In the genomic region with DNA sequence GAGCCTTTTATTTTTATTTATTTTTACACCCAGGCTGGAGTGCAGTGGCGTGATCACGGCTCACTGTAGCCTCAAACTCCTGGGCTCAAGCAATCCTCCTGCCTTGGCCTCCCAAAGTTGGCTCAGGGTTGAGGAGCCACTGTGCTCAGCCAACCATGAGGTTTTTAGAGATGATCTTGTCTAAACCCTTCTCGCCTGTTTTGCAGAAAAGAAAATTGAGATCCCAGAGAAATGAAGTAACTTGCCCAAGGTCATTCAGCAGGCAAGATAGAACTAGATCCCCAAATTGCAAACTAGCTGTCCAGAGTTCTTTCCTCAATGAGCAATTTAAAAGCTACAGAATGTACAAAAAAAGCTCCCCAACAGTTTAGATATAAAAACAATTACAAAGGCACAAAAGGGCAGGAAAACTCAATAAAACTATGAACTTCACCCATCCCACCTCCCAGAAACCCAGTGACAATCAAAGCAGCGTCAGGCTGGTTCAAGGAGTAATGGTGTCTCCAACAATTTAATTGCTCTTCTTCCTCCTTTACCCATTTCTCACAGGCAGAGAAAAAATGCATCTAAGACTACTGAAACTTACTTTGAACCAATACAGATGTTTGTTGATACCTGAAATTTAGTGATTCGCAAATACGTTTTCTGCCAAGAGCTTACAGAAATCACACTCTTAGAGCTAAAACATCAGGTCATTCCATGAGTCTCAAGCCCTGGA, we compare ENCODE assay signal across 10 cellular contexts. TPM values are rescaled to one million over a fixed set of nuclear protein-coding genes. Genes with fewer than 3 reads are reported as not detected.
DNase-seq lines count a peak whose midpoint lies in the region; ATAC-seq and TF ChIP-seq lines count a peak whose summit lies in the region.
"Had no signal": no experiment of that assay in that cellular context is flagged by ENCODE, and none has a peak within 500 bp of the region (broad histone marks: within the 10 kb centered on the region; RNA-seq: fewer than 3 reads in every experiment).

No MANE protein-coding gene starts in this region.

- peak overlapping the region; percentile 57 for H2BK15ac ChIP-seq in mesendoderm (replicated peaks; ENCODE audit: low read depth)

- CTCF ChIA-PET in activated naive CD4-positive, alpha-beta T cell treated with anti-CD3 and anti-CD28 coated beads, Interleukin-2, amount 10 ng/mL, durations not matched to agents 7 days and 5 days (lab: Charles Lee), result interaction anchor here (0.6 to 16.8 kb wide), 18 partner anchors 8 to 408 kb away, joined by 3 to 533 read pairs (median 8); a partner anchor contains a TSS

- no peak overlapping the region for H2BK5ac ChIP-seq in mesendoderm (ENCODE audit: low read length)

- TF ChIP-seq CTCF in upper lobe of right lung (IDR thresholded peaks at IDR 0.05), result no peak

- peaks cover 2% of the 10 kb centered on the region for H3K4me1 ChIP-seq in mesendoderm (ENCODE audit: control insufficient read depth, low read depth, low read length)
- peaks cover 26% of the 10 kb centered on the region for H3K4me1 ChIP-seq in upper lobe of right lung

- H3K27ac Mint-ChIP-seq in activated naive CD4-positive, alpha-beta T cell treated with anti-CD3 and anti-CD28 coated beads, Interleukin-2, amount 10 ng/mL, durations not matched to agents 7 days and 5 days, result no peak overlapping the region

- H3K9me3 Mint-ChIP-seq in activated naive CD4-positive, alpha-beta T cell treated with anti-CD3 and anti-CD28 coated beads, Interleukin-2, amount 10 ng/mL, durations not matched to agents 7 days and 5 days, result no peaks in the 10 kb centered on the region

- no peaks in the 10 kb centered on the region for H3K79me1 ChIP-seq in mesendoderm (ENCODE audit: low read length)

- H4K5ac ChIP-seq in mesendoderm (ENCODE audit: low read length), result no peak overlapping the region

- H3K36me3 Mint-ChIP-seq in activated naive CD4-positive, alpha-beta T cell treated with anti-CD3 and anti-CD28 coated beads, Interleukin-2, amount 10 ng/mL, durations not matched to agents 7 days and 5 days, result no peaks in the 10 kb centered on the region

- no peak for ATAC-seq in upper lobe of right lung

- peaks cover 23% of the 10 kb centered on the region for H3K27me3 Mint-ChIP-seq in activated naive CD4-positive, alpha-beta T cell treated with anti-CD3 and anti-CD28 coated beads, Interleukin-2, amount 10 ng/mL, durations not matched to agents 7 days and 5 days

- no peak for DNase-seq in activated naive CD4-positive, alpha-beta T cell treated with anti-CD3 and anti-CD28 coated beads, Interleukin-2, amount 10 ng/mL, durations not matched to agents 7 days and 5 days
- no peak for DNase-seq in activated naive CD4-positive, alpha-beta T cell (lab: John Stamatoyannopoulos, UW)
- DNase-seq in mesendoderm, result no peak
- no peak for DNase-seq in upper lobe of right lung
- DNase-seq in DMS 273 treated with DMSO at 0.1 percent for 48 hours (lab: John Stamatoyannopoulos, UW), result no peak
- DNase-seq in NCI-H526 treated with DMSO at 0.1 percent for 48 hours (lab: John Stamatoyannopoulos, UW), result no peak
- DNase-seq in EL, result no peak
- DNase-seq: activated effector memory CD4-positive, alpha-beta T cell treated with anti-CD3 and anti-CD28 coated beads, Interleukin-2, amount 50 U/mL, for 16 hours; DND-41 had no signal

- H3K23ac ChIP-seq in mesendoderm (ENCODE audit: low read length), result no peak overlapping the region

- H3K27ac ChIP-seq in cingulate gyrus (ENCODE audit: low read depth, low read length), result peak overlapping the region; percentile 34
- no peak overlapping the region for H3K27ac ChIP-seq in mesendoderm (ENCODE audit: low read depth, low read length)
- peak overlapping the region; percentile 89 for H3K27ac ChIP-seq in upper lobe of right lung

- H3K4me3 Mint-ChIP-seq in activated naive CD4-positive, alpha-beta T cell treated with anti-CD3 and anti-CD28 coated beads, Interleukin-2, amount 10 ng/mL, durations not matched to agents 7 days and 5 days, result peak overlapping the region; percentile 80

- intact Hi-C loops in upper lobe of right lung (cut with DNase I), result no loop called here

- H3K4me2 ChIP-seq in mesendoderm (ENCODE audit: low read length), result peak overlapping the region; percentile 86

- no peak overlapping the region for H3K4me3 ChIP-seq in mesendoderm (ENCODE audit: low read length)
- peak overlapping the region; percentile 54 for H3K4me3 ChIP-seq in upper lobe of right lung

- no peaks in the 10 kb centered on the region for H3K79me2 ChIP-seq in mesendoderm (ENCODE audit: control insufficient read depth, insufficient read depth, low read length)

- no peak overlapping the region for H2AK5ac ChIP-seq in mesendoderm (ENCODE audit: low read length)

- peak overlapping the region; percentile 65 for H3K18ac ChIP-seq in mesendoderm (ENCODE audit: low read length)

- H3K56ac ChIP-seq in mesendoderm (ENCODE audit: low read length), result peak overlapping the region; percentile 92

- no peaks in the 10 kb centered on the region for H3K36me3 ChIP-seq in mesendoderm (ENCODE audit: control insufficient read depth, insufficient read depth, low read length)
- H3K36me3 ChIP-seq in upper lobe of right lung, result peaks cover 5% of the 10 kb centered on the region

- peak overlapping the region; percentile 81 for H3K9ac ChIP-seq in mesendoderm (ENCODE audit: low read length)

- H3K4ac ChIP-seq in mesendoderm (ENCODE audit: low read depth, low read length), result no peak overlapping the region

- peak overlapping the region; percentile 28 for H4K8ac ChIP-seq in mesendoderm (ENCODE audit: low read depth, low read length)

- H2BK120ac ChIP-seq in mesendoderm (ENCODE audit: low read depth, low read length), result peak overlapping the region; percentile 47

- H3K27me3 ChIP-seq in mesendoderm (ENCODE audit: insufficient read depth, low read length, poor library complexity), result no peaks in the 10 kb centered on the region
- H3K27me3 ChIP-seq in upper lobe of right lung, result no peaks in the 10 kb centered on the region

- no peaks in the 10 kb centered on the region for H3K9me3 ChIP-seq in upper lobe of right lung

- peaks cover 14% of the 10 kb centered on the region for H3K4me1 Mint-ChIP-seq in activated naive CD4-positive, alpha-beta T cell treated with anti-CD3 and anti-CD28 coated beads, Interleukin-2, amount 10 ng/mL, durations not matched to agents 7 days and 5 days

- no CpG with 5 or more reads among the region's 6 CpGs for WGBS in mesendoderm (ENCODE audit: extremely low coverage, insufficient coverage, low lambda C conversion rate)

RNA-seq across cellular contexts. Expression of a gene that starts 0.8 kb away (rescaled TPM):
- polyA plus RNA-seq in mesendoderm (2013, experiment 1 of 2), result 2.4 TPM
- polyA plus RNA-seq in mesendoderm (2013, experiment 2 of 2), result 2.5 TPM
- 132 TPM for total RNA-seq in upper lobe of right lung

RNA-seq across cellular contexts. Expression of a gene that starts 15.0 kb away (rescaled TPM):
- polyA plus RNA-seq in mesendoderm (2013, experiment 1 of 2), result 26.7 TPM
- 27.1 TPM for polyA plus RNA-seq in mesendoderm (2013, experiment 2 of 2)
- total RNA-seq in upper lobe of right lung, result 0.35 TPM
